In genomic region chr6:111798281-111798725, GRCh38 we compare ENCODE assay signal across 18 cellular contexts.
A peak's percentile ranks its signal among the peaks of the same experiment; 100 is the strongest.
DNase-seq lines count a peak whose midpoint lies in the region; ATAC-seq and TF ChIP-seq lines count a peak whose summit lies in the region.
"Had no signal": no experiment of that assay in that cellular context is flagged by ENCODE, and none has a peak within 500 bp of the region (broad histone marks: within the 10 kb centered on the region; RNA-seq: fewer than 3 reads in every experiment).

No MANE protein-coding gene starts in this region.

- H3K4me1 ChIP-seq in CD8-positive, alpha-beta memory T cell (ENCODE audit: insufficient read depth, low read length) = peaks cover 56% of the 10 kb centered on the region
- peaks cover 50 to 52% of the 10 kb centered on the region in 2 donors for H3K4me1 ChIP-seq in naive thymus-derived CD4-positive, alpha-beta T cell (ENCODE audit: control insufficient read depth in 2 of 2, insufficient read depth in 2 of 2, low read length in 2 of 2)
- H3K4me1 ChIP-seq in A673 (ENCODE audit: insufficient read depth, low read length, poor library complexity, severe bottlenecking) = no peaks in the 10 kb centered on the region

- no peaks in the 10 kb centered on the region for H3K9me3 ChIP-seq in CD8-positive, alpha-beta memory T cell (ENCODE audit: low read length)
- no peaks in the 10 kb centered on the region for H3K9me3 ChIP-seq in naive thymus-derived CD4-positive, alpha-beta T cell (ENCODE audit: control insufficient read depth in 2 of 3, low read length in 3 of 3)
- no peaks in the 10 kb centered on the region for H3K9me3 ChIP-seq in A673 (ENCODE audit: low read depth, low read length, poor library complexity, severe bottlenecking)
- H3K9me3 ChIP-seq: heart right ventricle, MG63 had no signal

- peak overlapping the region; percentile 48 to 84 (median 56) for H3K27ac Mint-ChIP-seq in CD8-positive, alpha-beta memory T cell
- peak overlapping the region; percentile 28; the same call in 1 of the 2 replicates for H3K27ac Mint-ChIP-seq in WTC11
- peak overlapping the region in 5 of 9 donors; percentile 6 to 73 (median 55) for H3K27ac Mint-ChIP-seq in naive thymus-derived CD4-positive, alpha-beta T cell
- H3K27ac Mint-ChIP-seq: B cell had no signal

- peaks cover 0 to 2% (median 0%) of the 10 kb centered on the region in 5 donors for H3K9me3 Mint-ChIP-seq in CD8-positive, alpha-beta memory T cell
- no peaks in the 10 kb centered on the region for H3K9me3 Mint-ChIP-seq in WTC11
- no peaks in the 10 kb centered on the region for H3K9me3 Mint-ChIP-seq in naive thymus-derived CD4-positive, alpha-beta T cell

- H3K4me3 Mint-ChIP-seq in CD8-positive, alpha-beta memory T cell = peak overlapping the region in 1 of 7 donors; percentile 52
- H3K4me3 Mint-ChIP-seq in WTC11 = no peak overlapping the region
- peak overlapping the region in 1 of 10 donors; percentile 34 for H3K4me3 Mint-ChIP-seq in naive thymus-derived CD4-positive, alpha-beta T cell
- H3K4me3 Mint-ChIP-seq: B cell had no signal

- H3K36me3 ChIP-seq in CD8-positive, alpha-beta memory T cell (ENCODE audit: insufficient read depth, low read length) = no peaks in the 10 kb centered on the region
- H3K36me3 ChIP-seq in naive thymus-derived CD4-positive, alpha-beta T cell (ENCODE audit: control insufficient read depth in 2 of 3, insufficient read depth in 3 of 3, low read length in 3 of 3) = peaks cover 0 to 14% (median 0%) of the 10 kb centered on the region in 3 experiments
- no peaks in the 10 kb centered on the region for H3K36me3 ChIP-seq in A673 (ENCODE audit: insufficient read depth, low read length, poor library complexity, severe bottlenecking)
- H3K36me3 ChIP-seq: heart right ventricle, MG63 had no signal

- POLR2A ChIA-PET in CD8-positive, alpha-beta memory T cell (lab: Charles Lee) = no interaction called here
- POLR2A ChIA-PET in WTC11 (lab: Charles Lee) (no interaction called here), A673 (lab: Charles Lee; ENCODE audit: low non-redundant PET) (no interaction called here)
- POLR2A ChIA-PET in naive thymus-derived CD4-positive, alpha-beta T cell (lab: Charles Lee) = interaction anchor here (1.2 kb wide), 1 partner anchor 9 kb away, joined by 3 read pairs; no protein-coding TSS in a partner anchor

- no peak overlapping the region for H3K4me3 ChIP-seq in CD8-positive, alpha-beta memory T cell (ENCODE audit: low read length)
- no peak overlapping the region for H3K4me3 ChIP-seq in naive thymus-derived CD4-positive, alpha-beta T cell (ENCODE audit: low read length)
- no peak overlapping the region for H3K4me3 ChIP-seq in A673 (ENCODE audit: low read depth, low read length, poor library complexity, severe bottlenecking)
- H3K4me3 ChIP-seq: heart right ventricle, MG63 had no signal

- no peak overlapping the region for H3K27ac ChIP-seq in CD8-positive, alpha-beta memory T cell (ENCODE audit: low read depth, low read length)
- no peak overlapping the region for H3K27ac ChIP-seq in naive thymus-derived CD4-positive, alpha-beta T cell (ENCODE audit: low read depth, low read length)
- H3K27ac ChIP-seq in A673 (ENCODE audit: low read depth, low read length, poor library complexity, severe bottlenecking) = no peak overlapping the region
- H3K27ac ChIP-seq: heart right ventricle had no signal

- intact Hi-C loops in naive thymus-derived CD4-positive, alpha-beta T cell (cut with micrococcal nuclease) = no loop called here
- intact Hi-C loops in A673 (cut with micrococcal nuclease; ENCODE audit: unreplicated experiment) = no loop called here

- CTCF ChIA-PET in CD8-positive, alpha-beta memory T cell (lab: Charles Lee) = interaction anchor here (1.5 kb wide), 2 partner anchors 39 to 72 kb away, joined by 4 to 5 read pairs; no protein-coding TSS in a partner anchor
- CTCF ChIA-PET in WTC11 (lab: Charles Lee) (no interaction called here), A673 (lab: Charles Lee) (no interaction called here)
- CTCF ChIA-PET in naive thymus-derived CD4-positive, alpha-beta T cell (lab: Charles Lee) = interaction anchor here (1.1 kb wide), 1 partner anchor 70 kb away, joined by 3 read pairs; no protein-coding TSS in a partner anchor

- H3K27me3 Mint-ChIP-seq in CD8-positive, alpha-beta memory T cell = peaks cover 0 to 2% of the 10 kb centered on the region in 2 donors
- no peaks in the 10 kb centered on the region for H3K27me3 Mint-ChIP-seq in WTC11 (ENCODE audit: low read depth)
- no peaks in the 10 kb centered on the region for H3K27me3 Mint-ChIP-seq in naive thymus-derived CD4-positive, alpha-beta T cell
- H3K27me3 Mint-ChIP-seq: B cell had no signal

- H3K27me3 ChIP-seq in CD8-positive, alpha-beta memory T cell (ENCODE audit: insufficient read depth, low read length, poor library complexity, severe bottlenecking) = no peaks in the 10 kb centered on the region
- no peaks in the 10 kb centered on the region for H3K27me3 ChIP-seq in naive thymus-derived CD4-positive, alpha-beta T cell (ENCODE audit: control insufficient read depth in 2 of 2, insufficient read depth in 2 of 2, low read length in 2 of 2)
- H3K27me3 ChIP-seq in A673 (replicated peaks; ENCODE audit: insufficient read depth, low read depth, low read length, poor library complexity) = no peaks in the 10 kb centered on the region
- H3K27me3 ChIP-seq: heart right ventricle, MG63 had no signal

- DNase-seq in AG08395 (ENCODE audit: low spot score) (peak; percentile 32), WTC11 (ENCODE audit: low spot score) (no peak), germinal center (ENCODE audit: low spot score) (no peak), A673 (ENCODE audit: low spot score) (no peak)
- no peak for DNase-seq in CD8-positive, alpha-beta memory T cell
- no peak for DNase-seq in naive thymus-derived CD4-positive, alpha-beta T cell
- DNase-seq: activated CD4-positive, alpha-beta T cell treated with anti-CD3 and anti-CD28 coated beads, Interleukin-2, amount 50 U/mL, for 48 hours; DMS153; effector CD8-positive, alpha-beta T cell; heart right ventricle; islet precursor cell; mammary epithelial cell; MG63; NCI-H187 treated with DMSO at 0.1 percent for 48 hours; NCI-H524; T1000 had no signal

- H3K4me1 Mint-ChIP-seq in CD8-positive, alpha-beta memory T cell = peaks cover 48 to 92% (median 76%) of the 10 kb centered on the region in 3 donors
- H3K4me1 Mint-ChIP-seq in WTC11 = peaks cover 37% of the 10 kb centered on the region
- peaks cover 39 to 77% (median 51%) of the 10 kb centered on the region in 7 donors for H3K4me1 Mint-ChIP-seq in naive thymus-derived CD4-positive, alpha-beta T cell

- ATAC-seq in WTC11 (peak; percentile 71), GM18519 (IDR thresholded peaks at IDR 0.05; ENCODE audit: low FRiP score, unreplicated experiment) (no peak)
- ATAC-seq in naive thymus-derived CD4-positive, alpha-beta T cell = no peak
- ATAC-seq: heart right ventricle had no signal

- TF ChIP-seq CTCF in WTC11 (IDR thresholded peaks at IDR 0.05) (no peak), A673 (conservative IDR thresholded peaks at IDR 0.05; ENCODE audit: low read depth, low read length) (no peak)

- H3K36me3 Mint-ChIP-seq in CD8-positive, alpha-beta memory T cell = peaks cover 3 to 56% (median 3%) of the 10 kb centered on the region in 3 donors
- H3K36me3 Mint-ChIP-seq in WTC11 = no peaks in the 10 kb centered on the region
- H3K36me3 Mint-ChIP-seq in naive thymus-derived CD4-positive, alpha-beta T cell = peaks cover 0 to 34% (median 8%) of the 10 kb centered on the region in 5 donors

- BruUV-seq in A673 (replicated peaks; lab: Mats Ljungman, UMichigan) = no TSS peak

TF ChIP-seq in WTC11, 78 proteins besides CTCF, POLR2A, EP300 and RAD21 (continues in another document):
- no peak for TF ChIP-seq ARID4B (CRISPR knock-in tag; IDR thresholded peaks at IDR 0.05; ENCODE audit: borderline replicate concordance)
- TF ChIP-seq, protein P1, sequence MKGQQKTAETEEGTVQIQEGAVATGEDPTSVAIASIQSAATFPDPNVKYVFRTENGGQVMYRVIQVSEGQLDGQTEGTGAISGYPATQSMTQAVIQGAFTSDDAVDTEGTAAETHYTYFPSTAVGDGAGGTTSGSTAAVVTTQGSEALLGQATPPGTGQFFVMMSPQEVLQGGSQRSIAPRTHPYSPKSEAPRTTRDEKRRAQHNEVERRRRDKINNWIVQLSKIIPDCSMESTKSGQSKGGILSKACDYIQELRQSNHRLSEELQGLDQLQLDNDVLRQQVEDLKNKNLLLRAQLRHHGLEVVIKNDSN (CRISPR knock-in tag; IDR thresholded peaks at IDR 0.05) = no peak
- TF ChIP-seq, protein P2, sequence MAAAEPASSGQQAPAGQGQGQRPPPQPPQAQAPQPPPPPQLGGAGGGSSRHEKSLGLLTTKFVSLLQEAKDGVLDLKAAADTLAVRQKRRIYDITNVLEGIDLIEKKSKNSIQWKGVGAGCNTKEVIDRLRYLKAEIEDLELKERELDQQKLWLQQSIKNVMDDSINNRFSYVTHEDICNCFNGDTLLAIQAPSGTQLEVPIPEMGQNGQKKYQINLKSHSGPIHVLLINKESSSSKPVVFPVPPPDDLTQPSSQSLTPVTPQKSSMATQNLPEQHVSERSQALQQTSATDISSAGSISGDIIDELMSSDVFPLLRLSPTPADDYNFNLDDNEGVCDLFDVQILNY (CRISPR knock-in tag; IDR thresholded peaks at IDR 0.05) = no peak

Comparison
In these comparisons a context has a peak if more than half of its experiments do, and no peak if none do; other contexts are left out.
1. CTCF ChIA-PET loops: an anchor here in CD8-positive, alpha-beta memory T cell (1.5 kb wide) and naive thymus-derived CD4-positive, alpha-beta T cell (1.1 kb wide); none called in WTC11 and A673.